Comparison of ENCODE assay signal across 8 cellular contexts in genomic region chr13:42574435-42575311, GRCh38. TPM values are rescaled to one million over a fixed set of nuclear protein-coding genes. Genes with fewer than 3 reads are reported as not detected.
A peak's percentile ranks its signal among the peaks of the same experiment; 100 is the strongest.
DNase-seq lines count a peak whose midpoint lies in the region; ATAC-seq, FAIRE-seq and TF ChIP-seq lines count a peak whose summit lies in the region.

No MANE protein-coding gene starts in this region.

- in situ Hi-C loops in HepG2 (cut with HindIII; ENCODE audit: extremely low pct_ligation_motif_present, low pct_unique_long_range_greater_than_20kb) = loop anchor here (25.0 kb wide), 1 partner anchor 563 kb away; no protein-coding TSS in a partner anchor

- no peaks in the 10 kb centered on the region for H4K20me1 ChIP-seq in HepG2 (ENCODE audit: insufficient read depth, low read length)

- H3K9ac ChIP-seq in HUES64 (ENCODE audit: low read depth, low read length) (peak overlapping the region; percentile 51), HepG2 (ENCODE audit: insufficient read depth, low read depth, low read length) (no peak overlapping the region)

- H3K4me1 ChIP-seq in CD4-positive, CD25-positive, alpha-beta regulatory T cell (ENCODE audit: control insufficient read depth, insufficient read depth, low read length, poor library complexity, severe bottlenecking) = peaks cover 20% of the 10 kb centered on the region
- H3K4me1 ChIP-seq in HUES64 (ENCODE audit: insufficient read depth, low read length) = peaks cover 27% of the 10 kb centered on the region
- H3K4me1 ChIP-seq in HepG2 (ENCODE audit: insufficient read depth, low read length) = no peaks in the 10 kb centered on the region

- no peaks in the 10 kb centered on the region for H3K79me2 ChIP-seq in HepG2 (ENCODE audit: insufficient read depth, low read length)

- intact Hi-C loops in activated naive CD4-positive, alpha-beta T cell treated with anti-CD3 and anti-CD28 coated beads for 36 hours (cut with micrococcal nuclease) = loop anchor here (1.0 to 5.0 kb wide), 4 partner anchors 76 to 297 kb away; no protein-coding TSS in a partner anchor
- intact Hi-C loops in HepG2 (cut with micrococcal nuclease; ENCODE audit: unreplicated experiment) = no loop called here

- CTCF ChIA-PET in activated naive CD4-positive, alpha-beta T cell treated with anti-CD3 and anti-CD28 coated beads for 36 hours (lab: Charles Lee) = no interaction called here
- CTCF ChIA-PET in HepG2 (lab: Yijun Ruan, JAX; ENCODE audit: low intra/inter-chr PET ratio, low total read pairs) = no interaction called here

- peak in 2 of 3 donors; percentile 21 to 54 for DNase-seq in CD4-positive, CD25-positive, alpha-beta regulatory T cell
- peak; percentile 62 for DNase-seq in activated naive CD4-positive, alpha-beta T cell treated with anti-CD3 and anti-CD28 coated beads for 36 hours
- DNase-seq in HepG2 (ENCODE audit: low spot score) (no peak), HPDE6-E6E7 (ENCODE audit: extremely low spot score) (no peak), NCI-H2107 (lab: John Stamatoyannopoulos, UW) (no peak)
- DNase-seq in stimulated activated CD8-positive, alpha-beta memory T cell treated with anti-CD3 and anti-CD28 coated beads, Interleukin-2, amount 100 ng/mL, for 48 hours (ENCODE audit: low read depth in 2 of 2) = peak; percentile 58 to 62

- peaks cover 5 to 25% (median 16%) of the 10 kb centered on the region in 4 donors for H3K4me1 Mint-ChIP-seq in CD4-positive, CD25-positive, alpha-beta regulatory T cell
- peaks cover 27% of the 10 kb centered on the region for H3K4me1 Mint-ChIP-seq in activated naive CD4-positive, alpha-beta T cell treated with anti-CD3 and anti-CD28 coated beads for 36 hours (ENCODE audit: low read depth)

- FAIRE-seq in HepG2 (lab: Jason Lieb, UNC) = no peak

- peak overlapping the region; percentile 77 to 88 (median 88) for H3K4me3 Mint-ChIP-seq in CD4-positive, CD25-positive, alpha-beta regulatory T cell
- H3K4me3 Mint-ChIP-seq in activated naive CD4-positive, alpha-beta T cell treated with anti-CD3 and anti-CD28 coated beads for 36 hours = peak overlapping the region; percentile 76

- BruUV-seq in HepG2 (replicated peaks; lab: Mats Ljungman, UMichigan) = no TSS peak

- H3K9me3 ChIP-seq in CD4-positive, CD25-positive, alpha-beta regulatory T cell (ENCODE audit: control insufficient read depth in 2 of 2, low read length in 2 of 2) = no peaks in the 10 kb centered on the region
- H3K9me3 ChIP-seq in HUES64 (ENCODE audit: insufficient read depth, low read depth, low read length) (peaks cover 5% of the 10 kb centered on the region; the same call in 1 of the 2 replicates), HepG2 (ENCODE audit: low read length) (no peaks in the 10 kb centered on the region)

- peak; percentile 63 to 69 for ATAC-seq in CD4-positive, CD25-positive, alpha-beta regulatory T cell (ENCODE audit: low read depth in 2 of 2)
- ATAC-seq in GM19455 (IDR thresholded peaks at IDR 0.05; ENCODE audit: unreplicated experiment) (peak; percentile 60), HepG2 (no peak)

- TF ChIP-seq POLR2A in HepG2 (IDR thresholded peaks at IDR 0.05; ENCODE audit: insufficient read depth in 1 of 2, low read depth in 2 of 2, low read length in 2 of 2) = no peak

- H3K27ac Mint-ChIP-seq in CD4-positive, CD25-positive, alpha-beta regulatory T cell = peak overlapping the region in 1 of 3 donors; percentile 77
- peak overlapping the region; percentile 8 for H3K27ac Mint-ChIP-seq in activated naive CD4-positive, alpha-beta T cell treated with anti-CD3 and anti-CD28 coated beads for 36 hours

- no peaks in the 10 kb centered on the region for H3K36me3 ChIP-seq in CD4-positive, CD25-positive, alpha-beta regulatory T cell (ENCODE audit: control insufficient read depth, insufficient read depth, low read length)
- H3K36me3 ChIP-seq in HUES64 (ENCODE audit: insufficient read depth, low read length) = no peaks in the 10 kb centered on the region
- H3K36me3 ChIP-seq in HepG2 (replicated peaks in 1 of 2; ENCODE audit: control insufficient read depth in 1 of 2, insufficient read depth in 2 of 2, low read length in 2 of 2) = no peaks in the 10 kb centered on the region

- H3K4me3 ChIP-seq in CD4-positive, CD25-positive, alpha-beta regulatory T cell (ENCODE audit: low read depth, low read length) = peak overlapping the region; percentile 79
- H3K4me3 ChIP-seq in HUES64 (ENCODE audit: low read length) (peak overlapping the region; percentile 65), HepG2 (replicated peaks in 1 of 3; ENCODE audit: insufficient read depth in 1 of 3, low read depth in 2 of 3, low read length in 3 of 3) (no peak overlapping the region)

- H3K36me3 Mint-ChIP-seq in CD4-positive, CD25-positive, alpha-beta regulatory T cell = no peaks in the 10 kb centered on the region
- H3K36me3 Mint-ChIP-seq in activated naive CD4-positive, alpha-beta T cell treated with anti-CD3 and anti-CD28 coated beads for 36 hours (ENCODE audit: low read depth) = no peaks in the 10 kb centered on the region

- peaks cover 39% of the 10 kb centered on the region for H3K27me3 Mint-ChIP-seq in CD4-positive, CD25-positive, alpha-beta regulatory T cell
- H3K27me3 Mint-ChIP-seq in activated naive CD4-positive, alpha-beta T cell treated with anti-CD3 and anti-CD28 coated beads for 36 hours (ENCODE audit: low read depth) = peaks cover 27% of the 10 kb centered on the region

- H3K27me3 ChIP-seq in CD4-positive, CD25-positive, alpha-beta regulatory T cell (ENCODE audit: control insufficient read depth, insufficient read depth, low read length) = peaks cover 21% of the 10 kb centered on the region
- peaks cover 33% of the 10 kb centered on the region for H3K27me3 ChIP-seq in HUES64 (ENCODE audit: insufficient read depth, low read length)
- H3K27me3 ChIP-seq in HepG2 (ENCODE audit: control insufficient read depth in 1 of 2, insufficient read depth in 2 of 2, low read length in 2 of 2) = no peaks in the 10 kb centered on the region; a peak in 1 of 5 replicates

- no peak for TF ChIP-seq RAD21 in HepG2 (CRISPR knock-in tag; IDR thresholded peaks at IDR 0.05)

- TF ChIP-seq EP300 in HepG2 (IDR thresholded peaks at IDR 0.05; ENCODE audit: low read depth in 2 of 2, low read length in 2 of 2) = no peak
- no peak for TF ChIP-seq EP300 in HepG2 (CRISPR knock-in tag; IDR thresholded peaks at IDR 0.05; ENCODE audit: borderline replicate concordance)

- no peak overlapping the region for H2AFZ ChIP-seq in HepG2 (ENCODE audit: low read length)

- no peak for TF ChIP-seq CTCF in HepG2 (CRISPR knock-in tag; IDR thresholded peaks at IDR 0.05)

- H3K4me2 ChIP-seq in HepG2 (ENCODE audit: low read depth, low read length) = no peak overlapping the region

- POLR2A ChIA-PET in HepG2 (lab: Yijun Ruan, JAX) = no interaction called here

- no peak overlapping the region for H3K27ac ChIP-seq in CD4-positive, CD25-positive, alpha-beta regulatory T cell (ENCODE audit: insufficient read depth, low read length, poor library complexity, severe bottlenecking)
- H3K27ac ChIP-seq in HUES64 (ENCODE audit: low read depth, low read length) = no peak overlapping the region
- no peak overlapping the region for H3K27ac ChIP-seq in HepG2 (ENCODE audit: extremely low read length, insufficient read depth, low read length)

- 2% methylated on average over 51 of the region's 51 CpGs for WGBS in HUES64
- 34% methylated on average over 43 of the region's 51 CpGs for WGBS in HepG2 (ENCODE audit: low lambda C conversion rate)

- peaks cover 0 to 5% (median 0%) of the 10 kb centered on the region in 7 donors for H3K9me3 Mint-ChIP-seq in CD4-positive, CD25-positive, alpha-beta regulatory T cell
- peaks cover 6% of the 10 kb centered on the region for H3K9me3 Mint-ChIP-seq in activated naive CD4-positive, alpha-beta T cell treated with anti-CD3 and anti-CD28 coated beads for 36 hours

TF ChIP-seq in HepG2, 621 proteins besides CTCF, POLR2A, EP300 and RAD21:
- TF ChIP-seq ZNF432 (CRISPR knock-in tag; IDR thresholded peaks at IDR 0.05; ENCODE audit: borderline replicate concordance) (no peak), HNRNPLL (IDR thresholded peaks at IDR 0.05; ENCODE audit: low read depth, low read length, poor library complexity, severe bottlenecking) (peak; percentile 6)
TF ChIP-seq in HepG2: peak in this region for 1.

RNA-seq across cellular contexts. Expression of gene TNFSF11, which starts 0.7 kb away (rescaled TPM):
- total RNA-seq in CD4-positive, CD25-positive, alpha-beta regulatory T cell = 1.3 TPM
- under 1 TPM in 2 of 4 donors, not detected in 2; 0.13 to 0.23 TPM for polyA plus RNA-seq in CD4-positive, CD25-positive, alpha-beta regulatory T cell
- polyA plus RNA-seq in HUES64 (2013, experiment 1 of 2) = 4.4 TPM
- 2.7 TPM for polyA plus RNA-seq in HUES64 (2013, experiment 2 of 2)
- under 1 TPM; 0.27 to 0.33 TPM for total RNA-seq in activated naive CD4-positive, alpha-beta T cell treated with anti-CD3 and anti-CD28 coated beads for 36 hours
- total RNA-seq in HepG2 (2016; rRNA removed; fragmentation: Illumina TruSeq; extraction: Trizol) = not detected in 2 replicates
- total RNA-seq in HepG2 (2016; cell fraction: cytosol; rRNA removed; fragmentation: Illumina TruSeq; extraction: Trizol; ENCODE audit: low read depth) = not detected in 2 replicates
- total RNA-seq in HepG2 (2016; cell fraction: insoluble cytoplasmic fraction; rRNA removed; fragmentation: Illumina TruSeq; extraction: Trizol) = not detected in 2 replicates
- total RNA-seq in HepG2 (2016; cell fraction: membrane; rRNA removed; fragmentation: Illumina TruSeq; extraction: Trizol) = not detected in 2 replicates
- not detected in 2 replicates for total RNA-seq in HepG2 (2016; cell fraction: nucleus; rRNA removed; fragmentation: Illumina TruSeq; extraction: Trizol)
- 0.03 TPM in 1 of 2 replicates, not detected in the other for polyA plus RNA-seq in HepG2 (2011; rRNA removed)
- not detected in 2 replicates for polyA plus RNA-seq in HepG2 (2011; cell fraction: cytosol; rRNA removed)
- polyA plus RNA-seq in HepG2 (2011; cell fraction: nucleus; rRNA removed) = not detected in 2 replicates
- not detected in 2 replicates for polyA plus RNA-seq in HepG2 (2012)
- not detected in 2 replicates for polyA plus RNA-seq in HepG2 (2016; cell fraction: cytosol; fragmentation: Illumina TruSeq; extraction: Trizol; ENCODE audit: low read depth)
- not detected in 2 replicates for polyA plus RNA-seq in HepG2 (2016; cell fraction: insoluble cytoplasmic fraction; fragmentation: Illumina TruSeq; extraction: Trizol; ENCODE audit: low read depth)
- polyA plus RNA-seq in HepG2 (2016; cell fraction: membrane; fragmentation: Illumina TruSeq; extraction: Trizol; ENCODE audit: low read depth) = not detected in 2 replicates
- polyA plus RNA-seq in HepG2 (2016; cell fraction: nucleus; fragmentation: Illumina TruSeq; extraction: Trizol; ENCODE audit: insufficient read depth, low read depth) = not detected in 2 replicates
- not detected in 2 replicates for polyA minus RNA-seq in HepG2 (2011; rRNA and poly(A)+ RNA removed; ENCODE audit: low replicate concordance)
- polyA minus RNA-seq in HepG2 (2011; cell fraction: cytosol; rRNA and poly(A)+ RNA removed) = not detected in 2 replicates
- not detected in 2 replicates for polyA minus RNA-seq in HepG2 (2011; cell fraction: nucleus; rRNA and poly(A)+ RNA removed)

Comparison
In these comparisons a context has a peak if more than half of its experiments do, and no peak if none do; other contexts are left out.
1. DNase-seq: peak in CD4-positive, CD25-positive, alpha-beta regulatory T cell (2 of 3), activated naive CD4-positive, alpha-beta T cell treated with anti-CD3 and anti-CD28 coated beads for 36 hours (single experiment) and stimulated activated CD8-positive, alpha-beta memory T cell treated with anti-CD3 and anti-CD28 coated beads, Interleukin-2, amount 100 ng/mL, for 48 hours (2 of 2); none in HepG2 (single experiment), HPDE6-E6E7 (single experiment) and NCI-H2107 (single experiment).
2. H3K4me3 ChIP-seq: peak in CD4-positive, CD25-positive, alpha-beta regulatory T cell (single experiment) and HUES64 (single experiment); none in HepG2 (0 of 3).